ENCODE assay signal across 8 cellular contexts in the genomic region with DNA sequence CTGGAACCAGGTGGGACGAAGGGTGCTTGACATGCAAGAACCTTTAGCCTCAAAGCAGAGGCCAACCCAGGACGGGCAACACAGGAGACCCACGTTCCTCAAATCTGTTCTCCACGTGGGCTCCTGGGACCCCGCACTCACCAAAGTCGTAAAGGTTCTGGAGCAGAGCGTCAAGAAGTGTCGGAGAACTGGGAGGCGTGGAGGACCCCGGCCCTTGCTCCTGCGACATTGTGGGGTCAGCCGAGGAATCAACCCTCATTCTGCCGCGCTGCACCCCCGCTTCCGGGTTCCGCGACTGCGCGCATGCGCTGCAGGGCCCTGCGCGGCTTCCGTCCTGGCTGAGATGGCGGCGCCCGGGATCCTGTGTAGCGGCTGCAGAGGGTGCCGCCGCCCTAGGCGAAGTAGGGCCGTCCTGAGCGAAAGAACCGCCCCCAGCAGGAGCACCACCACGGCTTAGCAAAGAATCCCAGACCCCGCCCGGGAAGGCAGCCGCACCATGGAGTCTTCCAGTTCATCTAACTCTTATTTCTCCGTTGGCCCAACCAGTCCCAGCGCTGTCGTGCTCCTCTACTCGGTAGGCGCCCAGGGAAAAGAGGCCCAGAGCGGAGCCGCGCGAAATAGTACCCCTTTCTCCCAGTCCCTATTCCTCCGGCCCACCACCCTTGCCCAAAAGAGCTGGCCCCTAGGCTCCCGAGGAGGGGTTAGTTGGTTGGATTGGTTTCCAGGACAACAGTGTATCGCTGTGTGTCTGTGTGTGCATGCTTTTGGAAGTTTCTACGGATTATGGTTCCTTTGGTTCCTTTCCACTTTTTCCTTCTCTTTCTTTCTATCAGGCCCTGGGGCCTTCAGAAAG. TPM values are rescaled to one million over a fixed set of nuclear protein-coding genes. Genes with fewer than 3 reads are reported as not detected.
DNase-seq lines count a peak whose midpoint lies in the region; ATAC-seq lines count a peak whose summit lies in the region.

A gene (plus strand): TSS at position 330 of the 853 bp plus-strand sequence. CDS start 167 bp downstream, at position 497.

- H3K4me1 ChIP-seq in HUES6 (ENCODE audit: control insufficient read depth, insufficient read depth, low read length), result peaks cover 9% of the 10 kb centered on the region; the same call in 1 of the 2 replicates

- DNase-seq in D341Med (ENCODE audit: low spot score), result peak; percentile 100
- DNase-seq in OCI-M2 (lab: John Stamatoyannopoulos, UW; ENCODE audit: unreplicated experiment), result peak; percentile 52
- peak; percentile 84 for DNase-seq in activated T-cell treated with anti-CD3 and anti-CD28 coated beads for 4 hours
- DNase-seq in epithelial cell of prostate (ENCODE audit: low read depth, low spot score), result peak; percentile 20
- peak; percentile 87 for DNase-seq in mucosa of gallbladder (ENCODE audit: low spot score)
- peak; percentile 85 for DNase-seq in stimulated activated CD8-positive, alpha-beta memory T cell treated with anti-CD3 and anti-CD28 coated beads, Interleukin-4, amount 100 ng/mL, for 24 hours (ENCODE audit: low read depth)

- no peaks in the 10 kb centered on the region for H3K9me3 ChIP-seq in HUES6 (ENCODE audit: control insufficient read depth, insufficient read depth, low read depth, low read length)

- H3K9ac ChIP-seq in HUES6 (ENCODE audit: low read length), result peak within 1 kb of the TSS; percentile 93

- H3K27me3 ChIP-seq in HUES6 (ENCODE audit: control insufficient read depth, insufficient read depth, low read length), result no peaks in the 10 kb centered on the region

- H3K36me3 ChIP-seq in HUES6 (ENCODE audit: control insufficient read depth, insufficient read depth, low read length), result peaks cover 20% of the 10 kb centered on the region

- H3K27ac ChIP-seq in HUES6 (ENCODE audit: low read depth, low read length) (0 out of 2 replicates have a peak within 1 kb of the TSS, but pooled peaks have one; percentile 20), epithelial cell of prostate (peak within 1 kb of the TSS; percentile 56)

- H3K4me3 ChIP-seq in HUES6 (ENCODE audit: low read depth, low read length), result peak within 1 kb of the TSS; percentile 87

- ATAC-seq in GM21390 (IDR thresholded peaks at IDR 0.05; ENCODE audit: unreplicated experiment), result peak; percentile 94

RNA-seq across cellular contexts. Expression of the gene that starts here (rescaled TPM):
- total RNA-seq in mucosa of gallbladder, result 39.3 TPM

Comparison
In these comparisons a context has a peak if more than half of its experiments do, and no peak if none do; other contexts are left out.
1. Peak in every context shown above with its lines: DNase-seq, ATAC-seq, H3K4me3 ChIP-seq and H3K27ac ChIP-seq.
2. DNase-seq: peak in every context shown above with its lines; median percentile 100 in D341Med; 87 in mucosa of gallbladder; 85 in stimulated activated CD8-positive, alpha-beta memory T cell treated with anti-CD3 and anti-CD28 coated beads, Interleukin-4, amount 100 ng/mL, for 24 hours; 84 in activated T-cell treated with anti-CD3 and anti-CD28 coated beads for 4 hours; 52 in OCI-M2; 20 in epithelial cell of prostate.